In the genomic region with DNA sequence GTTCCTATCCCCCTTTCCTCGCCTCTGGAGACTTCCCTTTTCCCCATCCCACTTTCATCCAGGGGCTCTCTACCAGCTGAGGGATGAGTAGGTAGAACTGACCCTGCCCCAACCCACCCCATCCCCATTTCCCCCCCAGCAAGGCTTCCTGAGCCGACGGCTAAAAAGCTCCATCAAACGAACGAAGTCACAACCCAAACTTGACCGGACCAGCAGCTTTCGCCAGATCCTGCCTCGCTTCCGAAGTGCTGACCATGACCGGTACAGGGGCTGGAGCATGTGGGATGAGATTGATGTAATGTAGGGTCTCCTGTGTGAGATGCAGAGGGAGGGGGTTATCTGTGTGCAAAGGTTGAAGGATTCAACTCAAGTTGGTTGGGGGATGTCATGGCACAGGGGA, we compare ENCODE assay signal across 10 cellular contexts. TPM values are rescaled to one million over a fixed set of nuclear protein-coding genes. Genes with fewer than 3 reads are reported as not detected.
DNase-seq lines count a peak whose midpoint lies in the region; ATAC-seq and TF ChIP-seq lines count a peak whose summit lies in the region.
"Had no signal": no experiment of that assay in that cellular context is flagged by ENCODE, and none has a peak within 500 bp of the region (broad histone marks: within the 10 kb centered on the region; RNA-seq: fewer than 3 reads in every experiment).

No MANE protein-coding gene starts in this region.

- H3K4me1 Mint-ChIP-seq in IgD-negative memory B cell: peaks cover 29 to 48% (median 44%) of the 10 kb centered on the region in 3 donors

- H3K27me3 Mint-ChIP-seq in IgD-negative memory B cell: no peaks in the 10 kb centered on the region

- H3K27me3 ChIP-seq in DND-41 (ENCODE audit: insufficient read depth, low read length, poor library complexity) (no peaks in the 10 kb centered on the region), osteoblast (ENCODE audit: insufficient read depth, low read length) (no peaks in the 10 kb centered on the region)
- no peaks in the 10 kb centered on the region for H3K27me3 ChIP-seq in effector memory CD4-positive, alpha-beta T cell (replicated peaks; ENCODE audit: control insufficient read depth, insufficient read depth, low read length, poor library complexity, severe bottlenecking)
- H3K27me3 ChIP-seq: tibial artery had no signal

- ATAC-seq in DND-41 (ENCODE audit: insufficient read depth, low read depth) (no peak), HG03025 (IDR thresholded peaks at IDR 0.05; ENCODE audit: low FRiP score, unreplicated experiment) (no peak), HG03378 (IDR thresholded peaks at IDR 0.05; ENCODE audit: unreplicated experiment) (no peak)

- 0 out of 2 replicates have a peak overlapping the region, but pooled peaks have one; percentile 14 for H3K9ac ChIP-seq in DND-41 (ENCODE audit: low read depth, low read length)
- H3K9ac ChIP-seq: parathyroid adenoma had no signal

- H3K27ac ChIP-seq in DND-41 (ENCODE audit: low read length): peak overlapping the region; percentile 52; the same call in 1 of the 2 replicates
- H3K27ac ChIP-seq in effector memory CD4-positive, alpha-beta T cell (ENCODE audit: insufficient read depth, low read length, poor library complexity, severe bottlenecking): peak overlapping the region; percentile 0
- H3K27ac ChIP-seq in osteoblast (ENCODE audit: low read depth, low read length): no peak overlapping the region
- H3K27ac ChIP-seq: parathyroid adenoma had no signal

- H3K4me3 Mint-ChIP-seq in IgD-negative memory B cell: peak overlapping the region; percentile 66 to 95 (median 86)

- H3K4me1 ChIP-seq in DND-41 (ENCODE audit: insufficient read depth, low read length) (peaks cover 37% of the 10 kb centered on the region), osteoblast (ENCODE audit: insufficient read depth, low read length) (peaks cover 12% of the 10 kb centered on the region)
- peaks cover 41% of the 10 kb centered on the region for H3K4me1 ChIP-seq in effector memory CD4-positive, alpha-beta T cell (ENCODE audit: control insufficient read depth, insufficient read depth, low read length, poor library complexity, severe bottlenecking)

- DNase-seq in DND-41: no peak
- DNase-seq in effector memory CD4-positive, alpha-beta T cell: no peak
- DNase-seq in osteoblast (ENCODE audit: insufficient read length, low spot score, missing footprints): peak; percentile 81
- DNase-seq in NCI-H1417 treated with DMSO at 0.1 percent for 48 hours (lab: John Stamatoyannopoulos, UW): no peak
- DNase-seq: NCI-H226 had no signal

- peak overlapping the region; percentile 66 to 84 (median 73) for H3K27ac Mint-ChIP-seq in IgD-negative memory B cell

- peaks cover 18% of the 10 kb centered on the region for H4K20me1 ChIP-seq in DND-41 (ENCODE audit: insufficient read depth, low read length)
- H4K20me1 ChIP-seq in osteoblast (ENCODE audit: insufficient read depth, low read length): peaks cover 40% of the 10 kb centered on the region

- H3K79me2 ChIP-seq in DND-41 (ENCODE audit: insufficient read depth, low read length) (peaks cover 26% of the 10 kb centered on the region), osteoblast (ENCODE audit: insufficient read depth, low read length) (peaks cover 42% of the 10 kb centered on the region)
- H3K79me2 ChIP-seq: parathyroid adenoma had no signal

- H3K36me3 ChIP-seq in DND-41 (ENCODE audit: insufficient read depth, low read length) (peaks cover 34% of the 10 kb centered on the region), osteoblast (ENCODE audit: insufficient read depth, low read length) (peaks cover 32% of the 10 kb centered on the region)
- peaks cover 26% of the 10 kb centered on the region for H3K36me3 ChIP-seq in effector memory CD4-positive, alpha-beta T cell (ENCODE audit: control insufficient read depth, insufficient read depth, low read length)

- no peaks in the 10 kb centered on the region for H3K9me3 Mint-ChIP-seq in IgD-negative memory B cell

- TF ChIP-seq CTCF in DND-41 (IDR thresholded peaks at IDR 0.05; ENCODE audit: borderline replicate concordance, extremely low read depth, low read length, poor library complexity, severe bottlenecking): no peak
- TF ChIP-seq CTCF in osteoblast (IDR thresholded peaks at IDR 0.05; ENCODE audit: extremely low read depth, low read depth, low read length): no peak

- H3K4me3 ChIP-seq in DND-41 (ENCODE audit: low read depth in 1 of 2, low read length in 2 of 2) (no peak overlapping the region), osteoblast (ENCODE audit: insufficient read depth, low read length) (no peak overlapping the region)
- no peak overlapping the region for H3K4me3 ChIP-seq in effector memory CD4-positive, alpha-beta T cell (ENCODE audit: insufficient read depth, low read depth, low read length, poor library complexity, severe bottlenecking)
- H3K4me3 ChIP-seq: tibial artery had no signal

- H3K9me3 ChIP-seq in DND-41 (ENCODE audit: insufficient read depth, low read length, severe bottlenecking): no peaks in the 10 kb centered on the region
- no peaks in the 10 kb centered on the region for H3K9me3 ChIP-seq in effector memory CD4-positive, alpha-beta T cell (ENCODE audit: control insufficient read depth, low read length)
- H3K9me3 ChIP-seq in osteoblast (ENCODE audit: low read depth, low read length): no peaks in the 10 kb centered on the region
- H3K9me3 ChIP-seq: tibial artery had no signal

- H3K4me2 ChIP-seq in DND-41 (ENCODE audit: insufficient read depth, low read length) (peak overlapping the region; percentile 52; the same call in 1 of the 2 replicates), osteoblast (ENCODE audit: insufficient read depth, low read length) (no peak overlapping the region)

- H2AFZ ChIP-seq in DND-41 (ENCODE audit: low read depth, low read length): no peak overlapping the region
- H2AFZ ChIP-seq in osteoblast (ENCODE audit: low read length): no peak overlapping the region
- H2AFZ ChIP-seq: parathyroid adenoma had no signal

- H3K36me3 Mint-ChIP-seq in IgD-negative memory B cell: peaks cover 8% of the 10 kb centered on the region

RNA-seq across cellular contexts. Expression of gene SYNGAP1, which starts 12.7 kb away (rescaled TPM):
- 0.54 TPM for polyA plus RNA-seq in IgD-negative memory B cell
- 6.9 and 8.8 TPM in 2 replicates for total RNA-seq in osteoblast

RNA-seq across cellular contexts. Expression of gene CUTA, which starts 14.6 kb away (rescaled TPM):
- 449 TPM for polyA plus RNA-seq in IgD-negative memory B cell
- total RNA-seq in osteoblast: 89.3 and 122 TPM in 2 replicates

RNA-seq across cellular contexts. Expression of gene PHF1, which starts 21.7 kb away (rescaled TPM):
- 77.0 TPM for polyA plus RNA-seq in IgD-negative memory B cell
- total RNA-seq in osteoblast: 25.9 and 30.8 TPM in 2 replicates

RNA-seq across cellular contexts. Expression of gene ZBTB9, which starts 21.8 kb away (rescaled TPM):
- 9.0 TPM for polyA plus RNA-seq in IgD-negative memory B cell
- 4.1 and 4.7 TPM in 2 replicates for total RNA-seq in osteoblast

RNA-seq across cellular contexts. Expression of gene KIFC1, which starts 40.9 kb away (rescaled TPM):
- polyA plus RNA-seq in IgD-negative memory B cell: 0.23 TPM
- total RNA-seq in osteoblast: 3.2 and 4.0 TPM in 2 replicates
